In genomic region chr5:60208681-60209080, GRCh38 we compare ENCODE assay signal across 26 cellular contexts.
"Had no signal": no experiment of that assay in that cellular context is flagged by ENCODE, and none has a peak within 500 bp of the region (broad histone marks: within the 10 kb centered on the region; RNA-seq: fewer than 3 reads in every experiment).

No MANE protein-coding gene starts in this region.

- H3K4me3 Mint-ChIP-seq: activated B cell treated with CpG ODN at 0.5 μM for 24 hours; activated CD4-positive, alpha-beta memory T cell treated with anti-CD3 and anti-CD28 coated beads for 36 hours; activated CD4-positive, alpha-beta T cell treated with anti-CD3 and anti-CD28 coated beads, Interleukin-2, amount 10 ng/mL, durations not matched to agents 7 days and 5 days; activated naive CD8-positive, alpha-beta T cell treated with anti-CD3 and anti-CD28 coated beads, Interleukin-2, amount 50 U/mL, for 24 hours; activated T-cell treated with anti-CD3 and anti-CD28 coated beads, Interleukin-2, amount 50 U/mL, for 4 hours; T-helper 17 cell had no signal

- H3K36me3 ChIP-seq: brain microvascular endothelial cell, cardiac muscle cell, Peyer's patch, SJCRH30 had no signal

- H3K27ac Mint-ChIP-seq: activated B cell treated with CpG ODN at 0.5 μM for 24 hours; activated CD4-positive, alpha-beta memory T cell treated with anti-CD3 and anti-CD28 coated beads for 36 hours; activated CD4-positive, alpha-beta T cell treated with anti-CD3 and anti-CD28 coated beads, Interleukin-2, amount 10 ng/mL, durations not matched to agents 7 days and 5 days; activated naive CD4-positive, alpha-beta T cell treated with anti-CD3 and anti-CD28 coated beads, Interleukin-2, amount 50 U/mL, for 72 hours; activated naive CD8-positive, alpha-beta T cell treated with anti-CD3 and anti-CD28 coated beads, Interleukin-2, amount 50 U/mL, for 24 hours; T-helper 17 cell had no signal

- H3K9me3 Mint-ChIP-seq: activated B cell treated with CpG ODN at 0.5 μM for 24 hours; activated CD4-positive, alpha-beta T cell treated with anti-CD3 and anti-CD28 coated beads, Interleukin-2, amount 10 ng/mL, durations not matched to agents 7 days and 5 days had no signal

- H3K27ac ChIP-seq: brain microvascular endothelial cell, cardiac muscle cell, Peyer's patch, RWPE1, SJCRH30 had no signal

- H3K27me3 Mint-ChIP-seq: activated B cell treated with CpG ODN at 0.5 μM for 24 hours; activated CD4-positive, alpha-beta memory T cell treated with anti-CD3 and anti-CD28 coated beads for 36 hours; activated CD4-positive, alpha-beta T cell treated with anti-CD3 and anti-CD28 coated beads, Interleukin-2, amount 10 ng/mL, durations not matched to agents 7 days and 5 days; T-helper 17 cell had no signal

- H3K9me3 ChIP-seq: Peyer's patch, SJCRH30 had no signal

- H3K27me3 ChIP-seq: brain microvascular endothelial cell, cardiac muscle cell, Peyer's patch, SJCRH30 had no signal

- DNase-seq: activated B cell treated with CpG ODN at 0.5 μM for 24 hours; activated CD4-positive, alpha-beta memory T cell treated with anti-CD3 and anti-CD28 coated beads for 36 hours; activated CD4-positive, alpha-beta T cell treated with anti-CD3 and anti-CD28 coated beads, Interleukin-2, amount 10 ng/mL, durations not matched to agents 7 days and 5 days; activated CD8-positive, alpha-beta memory T cell treated with anti-CD3 and anti-CD28 coated beads for 24 hours; activated effector memory CD4-positive, alpha-beta T cell treated with anti-CD3 and anti-CD28 coated beads, Interleukin-2, amount 50 U/mL, for 16 hours; activated naive CD4-positive, alpha-beta T cell treated with Interleukin-2 at 50 U/mL for 16 hours; activated naive CD8-positive, alpha-beta T cell treated with anti-CD3 and anti-CD28 coated beads, Interleukin-2, amount 50 U/mL, for 24 hours; activated T-cell treated with anti-CD3 and anti-CD28 coated beads, Interleukin-2, amount 50 U/mL, for 4 hours; amniotic stem cell; brain microvascular endothelial cell; KG1; NCI-H1092; NCI-H1417; NCI-H1930; NCI-H2171 treated with DMSO at 0.1 percent for 48 hours; NCI-H226; NCI-H524; Peyer's patch; Right ventricle myocardium superior; SJCRH30; T-helper 17 cell; T1000 had no signal

- H3K4me1 ChIP-seq: Peyer's patch, SJCRH30 had no signal

- H3K36me3 Mint-ChIP-seq: activated CD4-positive, alpha-beta memory T cell treated with anti-CD3 and anti-CD28 coated beads for 36 hours; activated naive CD4-positive, alpha-beta T cell treated with anti-CD3 and anti-CD28 coated beads, Interleukin-2, amount 50 U/mL, for 72 hours had no signal

- FAIRE-seq: TTC549 had no signal

- H3K4me3 ChIP-seq: cardiac muscle cell, Peyer's patch, SJCRH30 had no signal

- ATAC-seq: activated naive CD4-positive, alpha-beta T cell treated with anti-CD3 and anti-CD28 coated beads, Interleukin-2, amount 50 U/mL, for 72 hours; activated naive CD8-positive, alpha-beta T cell treated with anti-CD3 and anti-CD28 coated beads, Interleukin-2, amount 50 U/mL, for 24 hours; activated T-cell treated with anti-CD3 and anti-CD28 coated beads, Interleukin-2, amount 50 U/mL, for 4 hours; T-helper 17 cell had no signal

- H3K4me1 Mint-ChIP-seq: activated CD4-positive, alpha-beta T cell treated with anti-CD3 and anti-CD28 coated beads, Interleukin-2, amount 10 ng/mL, durations not matched to agents 7 days and 5 days; T-helper 17 cell had no signal
